32 cellular contexts compared by ENCODE assay signal in the genomic region with DNA sequence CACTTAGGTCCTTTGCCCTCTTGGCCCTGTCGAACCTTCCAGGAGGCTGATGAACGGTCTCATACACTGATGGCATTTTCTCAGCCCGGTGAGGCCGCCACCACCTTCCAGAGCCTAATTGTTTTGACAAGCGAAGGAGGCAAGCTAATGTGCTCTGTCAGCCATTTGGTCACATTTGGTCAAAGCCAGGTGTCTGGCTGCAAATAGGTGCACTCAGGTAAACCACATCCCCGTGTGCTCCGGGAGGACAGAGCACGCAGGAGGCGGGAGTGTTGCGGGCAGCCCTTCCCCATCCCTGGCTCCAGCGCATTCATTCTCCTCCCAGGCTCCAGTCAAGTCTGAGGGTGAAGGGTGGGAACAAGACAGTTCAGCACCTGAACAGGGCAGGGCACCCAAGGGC.
"Had no signal": no experiment of that assay in that cellular context is flagged by ENCODE, and none has a peak within 500 bp of the region (broad histone marks: within the 10 kb centered on the region; RNA-seq: fewer than 3 reads in every experiment).

No MANE protein-coding gene starts in this region.

- H3K36me3 Mint-ChIP-seq: mesothelial cell of epicardium, naive B cell had no signal

- H3K9me3 ChIP-seq: adrenal gland, body of pancreas, gastroesophageal sphincter, pancreas, thoracic aorta, uterus had no signal

- H2AFZ ChIP-seq: hepatocyte had no signal

- H3K9me3 Mint-ChIP-seq: activated CD4-positive, alpha-beta memory T cell treated with anti-CD3 and anti-CD28 coated beads for 36 hours; activated naive CD4-positive, alpha-beta T cell treated with anti-CD3 and anti-CD28 coated beads for 36 hours; activated naive CD8-positive, alpha-beta T cell treated with anti-CD3 and anti-CD28 coated beads for 36 hours; activated T-helper 1 cell treated with anti-CD3 and anti-CD28 coated beads, Interleukin-12 subunit alpha, Interleukin-12 subunit beta, Interleukin-2, Interleukin-4 antibody, amounts not matched to agents 30 ng/mL and 10 ng/mL and 1 ng/mL, durations not matched to agents 14 hours and 24 hours and 36 hours; mesothelial cell of epicardium; naive B cell; stimulated activated naive CD8-positive, alpha-beta T cell treated with anti-CD3 and anti-CD28 coated beads, Interleukin-15, Interleukin-2, amounts not matched to agents 100 ng/mL and 50 ng/mL, for 24 hours; type B pancreatic cell had no signal

- H3K27ac Mint-ChIP-seq: activated CD4-positive, alpha-beta memory T cell treated with anti-CD3 and anti-CD28 coated beads for 36 hours; activated naive CD4-positive, alpha-beta T cell treated with anti-CD3 and anti-CD28 coated beads for 36 hours; activated naive CD8-positive, alpha-beta T cell treated with anti-CD3 and anti-CD28 coated beads for 36 hours; activated T-helper 1 cell treated with anti-CD3 and anti-CD28 coated beads, Interleukin-12 subunit alpha, Interleukin-12 subunit beta, Interleukin-2, Interleukin-4 antibody, amounts not matched to agents 30 ng/mL and 10 ng/mL and 1 ng/mL, durations not matched to agents 14 hours and 24 hours and 36 hours; mesothelial cell of epicardium; stimulated activated naive CD8-positive, alpha-beta T cell treated with anti-CD3 and anti-CD28 coated beads, Interleukin-15, Interleukin-2, amounts not matched to agents 100 ng/mL and 50 ng/mL, for 24 hours; type B pancreatic cell had no signal

- DNase-seq: activated CD4-positive, alpha-beta memory T cell treated with anti-CD3 and anti-CD28 coated beads for 36 hours; activated CD4-positive, alpha-beta T cell treated with anti-CD3 and anti-CD28 coated beads for 48 hours; activated CD8-positive, alpha-beta memory T cell treated with anti-CD3 and anti-CD28 coated beads, Interleukin-2, amount 50 U/mL, for 4 hours; activated effector memory CD4-positive, alpha-beta T cell treated with anti-CD3 and anti-CD28 coated beads, Interleukin-2, amount 50 U/mL, for 16 hours; activated naive CD4-positive, alpha-beta T cell treated with anti-CD3 and anti-CD28 coated beads for 36 hours; activated naive CD8-positive, alpha-beta T cell treated with anti-CD3 and anti-CD28 coated beads for 36 hours; activated T-cell treated with anti-CD3 and anti-CD28 coated beads, Interleukin-2, amount 50 U/mL, for 1 hour; adrenal gland; aorta; body of pancreas; dorsolateral prefrontal cortex; kidney; left colon; naive B cell; nucleus accumbens; pancreas; stimulated activated CD4-positive, alpha-beta T cell treated with anti-CD3 and anti-CD28 coated beads, Interleukin-2, amount 100 ng/mL, for 48 hours; T-helper 9 cell; uterus; WERI-Rb-1 had no signal

- H3K4me1 ChIP-seq: pancreas, uterus had no signal

- H3K27ac ChIP-seq: body of pancreas, cardiac muscle cell, coronary artery, gastroesophageal sphincter, hepatocyte, pancreas, thoracic aorta, uterus, WERI-Rb-1 had no signal

- H3K4me2 ChIP-seq: hepatocyte had no signal

- H3K36me3 ChIP-seq: adrenal gland, cardiac muscle cell, gastroesophageal sphincter, pancreas, thoracic aorta, uterus had no signal

- H3K4me3 ChIP-seq: adrenal gland, body of pancreas, cardiac muscle cell, coronary artery, dorsolateral prefrontal cortex, gastroesophageal sphincter, hepatocyte, pancreas, thoracic aorta, uterus had no signal

- FAIRE-seq: endothelial cell of umbilical vein, kidney, pancreas, TTC549 had no signal

- H3K4me3 Mint-ChIP-seq: activated CD4-positive, alpha-beta memory T cell treated with anti-CD3 and anti-CD28 coated beads for 36 hours; activated naive CD4-positive, alpha-beta T cell treated with anti-CD3 and anti-CD28 coated beads for 36 hours; activated naive CD8-positive, alpha-beta T cell treated with anti-CD3 and anti-CD28 coated beads for 36 hours; activated T-helper 1 cell treated with anti-CD3 and anti-CD28 coated beads, Interleukin-12 subunit alpha, Interleukin-12 subunit beta, Interleukin-2, Interleukin-4 antibody, amounts not matched to agents 30 ng/mL and 10 ng/mL and 1 ng/mL, durations not matched to agents 14 hours and 24 hours and 36 hours; mesothelial cell of epicardium; stimulated activated naive CD8-positive, alpha-beta T cell treated with anti-CD3 and anti-CD28 coated beads, Interleukin-15, Interleukin-2, amounts not matched to agents 100 ng/mL and 50 ng/mL, for 24 hours; type B pancreatic cell had no signal

- H3K27me3 ChIP-seq: adrenal gland, body of pancreas, cardiac muscle cell, dorsolateral prefrontal cortex, gastroesophageal sphincter, hepatocyte, pancreas, uterus had no signal

- ATAC-seq: activated CD4-positive, CD25-positive, alpha-beta regulatory T cell treated with anti-CD3 and anti-CD28 coated beads, Interleukin-2, amount 50 U/mL, for 24 hours; body of pancreas; left colon had no signal

- H3K27me3 Mint-ChIP-seq: activated CD4-positive, alpha-beta memory T cell treated with anti-CD3 and anti-CD28 coated beads for 36 hours; activated naive CD8-positive, alpha-beta T cell treated with anti-CD3 and anti-CD28 coated beads for 36 hours; naive B cell; stimulated activated naive CD8-positive, alpha-beta T cell treated with anti-CD3 and anti-CD28 coated beads, Interleukin-15, Interleukin-2, amounts not matched to agents 100 ng/mL and 50 ng/mL, for 24 hours; type B pancreatic cell had no signal
